1 cellular context compared by ENCODE assay signal in the genomic region with DNA sequence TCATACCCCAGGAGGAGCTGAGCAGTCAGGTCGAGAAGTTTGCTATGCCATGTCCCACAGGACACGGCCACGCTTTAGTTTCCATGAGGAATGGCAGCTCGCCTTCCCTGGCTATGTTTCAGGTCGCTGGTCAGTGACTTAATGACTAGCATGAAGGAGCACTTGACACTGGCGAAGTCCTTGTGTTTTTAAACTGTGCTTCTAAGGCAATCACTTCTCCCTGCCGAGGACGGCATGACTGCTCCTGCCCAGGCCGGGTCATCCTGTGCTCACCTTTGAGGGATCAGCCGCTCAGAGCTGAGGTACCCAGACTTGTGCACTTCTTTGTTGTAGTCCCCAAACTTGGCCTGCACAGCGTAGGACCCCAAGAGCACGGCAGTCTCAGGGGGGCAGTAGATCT.
TF ChIP-seq lines count a peak whose summit lies in the region.

No MANE protein-coding gene starts in this region.

TF ChIP-seq in IMR-90, 13 proteins besides CTCF, POLR2A, EP300 and RAD21 (continued from another document):
- TF ChIP-seq, protein P1, sequence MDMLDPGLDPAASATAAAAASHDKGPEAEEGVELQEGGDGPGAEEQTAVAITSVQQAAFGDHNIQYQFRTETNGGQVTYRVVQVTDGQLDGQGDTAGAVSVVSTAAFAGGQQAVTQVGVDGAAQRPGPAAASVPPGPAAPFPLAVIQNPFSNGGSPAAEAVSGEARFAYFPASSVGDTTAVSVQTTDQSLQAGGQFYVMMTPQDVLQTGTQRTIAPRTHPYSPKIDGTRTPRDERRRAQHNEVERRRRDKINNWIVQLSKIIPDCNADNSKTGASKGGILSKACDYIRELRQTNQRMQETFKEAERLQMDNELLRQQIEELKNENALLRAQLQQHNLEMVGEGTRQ (IDR thresholded peaks at IDR 0.05; ENCODE audit: low read depth, low read length) = no peak
- TF ChIP-seq NFE2L2 (IDR thresholded peaks at IDR 0.05; ENCODE audit: low read depth, low read length) (no peak), RFX5 (IDR thresholded peaks at IDR 0.05; ENCODE audit: low read depth, low read length) (no peak), MAFK (IDR thresholded peaks at IDR 0.05; ENCODE audit: low read depth, low read length) (no peak)
- TF ChIP-seq, protein P2, sequence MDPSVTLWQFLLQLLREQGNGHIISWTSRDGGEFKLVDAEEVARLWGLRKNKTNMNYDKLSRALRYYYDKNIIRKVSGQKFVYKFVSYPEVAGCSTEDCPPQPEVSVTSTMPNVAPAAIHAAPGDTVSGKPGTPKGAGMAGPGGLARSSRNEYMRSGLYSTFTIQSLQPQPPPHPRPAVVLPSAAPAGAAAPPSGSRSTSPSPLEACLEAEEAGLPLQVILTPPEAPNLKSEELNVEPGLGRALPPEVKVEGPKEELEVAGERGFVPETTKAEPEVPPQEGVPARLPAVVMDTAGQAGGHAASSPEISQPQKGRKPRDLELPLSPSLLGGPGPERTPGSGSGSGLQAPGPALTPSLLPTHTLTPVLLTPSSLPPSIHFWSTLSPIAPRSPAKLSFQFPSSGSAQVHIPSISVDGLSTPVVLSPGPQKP (IDR thresholded peaks at IDR 0.05; ENCODE audit: borderline replicate concordance, low read depth, low read length) = no peak
